8 cellular contexts compared by ENCODE assay signal in the genomic region with DNA sequence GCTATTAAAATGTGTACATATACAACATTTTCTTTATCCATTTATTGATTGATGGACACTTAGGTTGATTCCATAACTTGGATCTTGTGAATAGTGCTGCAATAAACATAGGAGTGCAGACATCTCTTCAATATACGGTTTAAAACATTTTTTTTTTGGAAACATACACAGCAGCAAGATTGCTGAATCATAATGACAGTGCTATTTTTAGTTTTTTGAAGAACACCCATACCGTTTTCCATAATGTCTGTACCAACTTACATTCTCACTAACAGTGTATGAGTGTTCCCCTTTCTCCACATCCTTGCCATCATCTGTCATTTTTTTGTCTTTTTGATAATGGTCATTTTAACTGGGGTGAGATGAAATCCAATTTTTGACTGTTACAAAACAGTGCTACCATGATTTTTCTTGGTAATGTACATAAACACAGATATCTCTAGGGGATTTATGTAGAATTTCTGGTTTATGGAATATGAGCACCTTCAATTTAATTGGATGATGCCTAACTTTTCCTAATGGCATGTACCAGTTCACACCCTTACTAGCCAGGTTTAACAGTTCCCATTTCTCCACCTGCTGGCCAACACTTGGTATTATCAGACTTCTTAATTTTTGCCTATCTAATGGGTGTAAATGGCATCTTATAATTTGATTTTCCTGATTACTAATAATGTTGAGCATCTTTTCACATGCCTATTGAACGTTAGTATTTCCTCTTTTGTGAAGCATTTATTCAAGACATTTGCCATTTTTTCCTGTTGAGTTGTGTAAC. TPM values are rescaled to one million over a fixed set of nuclear protein-coding genes. Genes with fewer than 3 reads are reported as not detected.
A peak's percentile ranks its signal among the peaks of the same experiment; 100 is the strongest.
DNase-seq lines count a peak whose midpoint lies in the region; ATAC-seq and TF ChIP-seq lines count a peak whose summit lies in the region.

No MANE protein-coding gene starts in this region.

- no peaks in the 10 kb centered on the region for H3K9me3 Mint-ChIP-seq in activated CD4-positive, alpha-beta T cell treated with anti-CD3 and anti-CD28 coated beads, Interleukin-2, amount 10 ng/mL, durations not matched to agents 24 days and 14 days
- peaks cover 11% of the 10 kb centered on the region for H3K9me3 Mint-ChIP-seq in endodermal cell
- H3K9me3 Mint-ChIP-seq in activated T-cell treated with anti-CD3 and anti-CD28 coated beads, Interleukin-2, amount 50 U/mL, for 4 hours, result no peaks in the 10 kb centered on the region

- no peaks in the 10 kb centered on the region for H3K36me3 ChIP-seq in H7 (replicated peaks; ENCODE audit: control insufficient read depth, insufficient read depth, low read length)
- no peaks in the 10 kb centered on the region for H3K36me3 ChIP-seq in endodermal cell (ENCODE audit: control insufficient read depth, insufficient read depth, low read length)
- no peaks in the 10 kb centered on the region for H3K36me3 ChIP-seq in ovary

- ATAC-seq in HG02763 (IDR thresholded peaks at IDR 0.05; ENCODE audit: unreplicated experiment), result no peak
- no peak for ATAC-seq in activated T-cell treated with anti-CD3 and anti-CD28 coated beads, Interleukin-2, amount 50 U/mL, for 4 hours

- no peaks in the 10 kb centered on the region for H3K27me3 Mint-ChIP-seq in activated CD4-positive, alpha-beta T cell treated with anti-CD3 and anti-CD28 coated beads, Interleukin-2, amount 10 ng/mL, durations not matched to agents 24 days and 14 days
- peaks cover 17% of the 10 kb centered on the region for H3K27me3 Mint-ChIP-seq in endodermal cell (ENCODE audit: insufficient read depth)
- H3K27me3 Mint-ChIP-seq in activated T-cell treated with anti-CD3 and anti-CD28 coated beads, Interleukin-2, amount 50 U/mL, for 4 hours (ENCODE audit: low read depth), result no peaks in the 10 kb centered on the region

- no peak for TF ChIP-seq EP300 in ovary (IDR thresholded peaks at IDR 0.05)

- H3K4me1 Mint-ChIP-seq in activated CD4-positive, alpha-beta T cell treated with anti-CD3 and anti-CD28 coated beads, Interleukin-2, amount 10 ng/mL, durations not matched to agents 24 days and 14 days, result peaks cover 30% of the 10 kb centered on the region
- no peaks in the 10 kb centered on the region for H3K4me1 Mint-ChIP-seq in endodermal cell
- H3K4me1 Mint-ChIP-seq in activated T-cell treated with anti-CD3 and anti-CD28 coated beads, Interleukin-2, amount 50 U/mL, for 4 hours (ENCODE audit: low read depth), result peaks cover 23% of the 10 kb centered on the region

- 58% methylated on average over 2 of the region's 3 CpGs; no CpG with 5 or more reads in 1 of the 2 experiments for WGBS in endodermal cell (ENCODE audit: insufficient coverage in 1 of 2, insufficient read length in 1 of 2), 2 experiments
- 29 to 33% (median 31%) methylated on average over 3 of the region's 3 CpGs for WGBS in ovary, 3 donors

- H3K27ac ChIP-seq in endodermal cell (ENCODE audit: low read depth, low read length) (no peak overlapping the region), ovary (no peak overlapping the region)

- H3K4me3 ChIP-seq in H7 (ENCODE audit: insufficient read depth, low read depth, low read length), result no peak overlapping the region
- H3K4me3 ChIP-seq in endodermal cell (ENCODE audit: low read length), result no peak overlapping the region
- H3K4me3 ChIP-seq in ovary, result no peak overlapping the region

- no peak overlapping the region for H3K27ac Mint-ChIP-seq in activated CD4-positive, alpha-beta T cell treated with anti-CD3 and anti-CD28 coated beads, Interleukin-2, amount 10 ng/mL, durations not matched to agents 24 days and 14 days
- no peak overlapping the region for H3K27ac Mint-ChIP-seq in endodermal cell

- peaks cover 5% of the 10 kb centered on the region for H3K36me3 Mint-ChIP-seq in activated CD4-positive, alpha-beta T cell treated with anti-CD3 and anti-CD28 coated beads, Interleukin-2, amount 10 ng/mL, durations not matched to agents 24 days and 14 days (ENCODE audit: low read depth)
- no peaks in the 10 kb centered on the region for H3K36me3 Mint-ChIP-seq in endodermal cell (ENCODE audit: low read depth)
- no peaks in the 10 kb centered on the region for H3K36me3 Mint-ChIP-seq in activated T-cell treated with anti-CD3 and anti-CD28 coated beads, Interleukin-2, amount 50 U/mL, for 4 hours (ENCODE audit: insufficient read depth)

- no peaks in the 10 kb centered on the region for H3K27me3 ChIP-seq in H7 (ENCODE audit: control insufficient read depth, insufficient read depth, low read length)
- H3K27me3 ChIP-seq in endodermal cell (ENCODE audit: control insufficient read depth, insufficient read depth, low read length, poor library complexity, severe bottlenecking), result no peaks in the 10 kb centered on the region
- H3K27me3 ChIP-seq in ovary, result no peaks in the 10 kb centered on the region

- no peak for TF ChIP-seq POLR2A in ovary (IDR thresholded peaks at IDR 0.05)

- H3K4me1 ChIP-seq in endodermal cell (ENCODE audit: control insufficient read depth, insufficient read depth, low read length), result no peaks in the 10 kb centered on the region
- no peaks in the 10 kb centered on the region for H3K4me1 ChIP-seq in ovary (ENCODE audit: insufficient read depth)

- TF ChIP-seq CTCF in endodermal cell (conservative IDR thresholded peaks at IDR 0.05), result peak; percentile 71
- peak in 2 of 3 donors; percentile 47 to 61 for TF ChIP-seq CTCF in ovary (IDR thresholded peaks at IDR 0.05)

- H3K9me3 ChIP-seq in endodermal cell (ENCODE audit: control insufficient read depth, low read length), result no peaks in the 10 kb centered on the region
- no peaks in the 10 kb centered on the region for H3K9me3 ChIP-seq in ovary

- H3K9ac ChIP-seq in endodermal cell (ENCODE audit: extremely low read depth, low read length, poor library complexity, severe bottlenecking), result no peak overlapping the region

- intact Hi-C loops in activated CD4-positive, alpha-beta T cell treated with anti-CD3 and anti-CD28 coated beads, Interleukin-2, amount 10 ng/mL, durations not matched to agents 24 days and 14 days (cut with micrococcal nuclease), result loop anchor here (1.0 kb wide), 2 partner anchors 23 to 96 kb away; no protein-coding TSS in a partner anchor
- intact Hi-C loops in ovary (cut with DNase I), result no loop called here

- no peak overlapping the region for H3K4me3 Mint-ChIP-seq in activated CD4-positive, alpha-beta T cell treated with anti-CD3 and anti-CD28 coated beads, Interleukin-2, amount 10 ng/mL, durations not matched to agents 24 days and 14 days
- H3K4me3 Mint-ChIP-seq in endodermal cell, result no peak overlapping the region
- H3K4me3 Mint-ChIP-seq in activated T-cell treated with anti-CD3 and anti-CD28 coated beads, Interleukin-2, amount 50 U/mL, for 4 hours, result no peak overlapping the region

- peak; percentile 57 for DNase-seq in activated CD4-positive, alpha-beta T cell treated with anti-CD3 and anti-CD28 coated beads, Interleukin-2, amount 10 ng/mL, durations not matched to agents 24 days and 14 days
- DNase-seq in activated CD4-positive, alpha-beta T cell treated with anti-CD3 and anti-CD28 coated beads, Interleukin-2, amount 50 U/mL, for 4 hours, result no peak
- DNase-seq in H7 (peak; percentile 36), NCI-H460 (ENCODE audit: extremely low read depth, low read depth) (peak; percentile 62), endodermal cell (no peak), ovary (no peak)
- no peak for DNase-seq in activated T-cell treated with anti-CD3 and anti-CD28 coated beads, Interleukin-2, amount 50 U/mL, for 4 hours

RNA-seq across cellular contexts. Expression of gene TMSB15B, which starts 21.0 kb away (rescaled TPM):
- total RNA-seq in activated CD4-positive, alpha-beta T cell treated with anti-CD3 and anti-CD28 coated beads, Interleukin-2, amount 10 ng/mL, durations not matched to agents 24 days and 14 days, result 7.3 and 8.7 TPM in 2 replicates
- total RNA-seq in H7 (2014; rRNA removed; shearing (Covaris generic)), result 19.7 and 29.4 TPM in 2 replicates
- 4.8 and 7.4 TPM in 2 replicates for total RNA-seq in NCI-H460 (2014; rRNA removed; shearing (Covaris generic))
- polyA plus RNA-seq in NCI-H460 (2014; cell fraction: nucleus; rRNA removed), result 7.5 and 17.7 TPM in 2 replicates
- total RNA-seq in endodermal cell (10 to 100 TPM; 19.3 to 21.0 TPM), ovary (10 to 100 TPM; 10.5 to 19.9 (median 14.3) TPM)
- polyA plus RNA-seq in endodermal cell (2013, experiment 1 of 2), result 75.1 TPM
- polyA plus RNA-seq in endodermal cell (2013, experiment 2 of 2), result 84.1 TPM
- polyA plus RNA-seq in ovary, result 10 to 100 TPM in 1 of 2 donors, 1 to 10 TPM in 1; 5.5 to 27.6 TPM
- 1 to 10 TPM; 4.4 to 6.4 (median 5.2) TPM for total RNA-seq in activated T-cell treated with anti-CD3 and anti-CD28 coated beads, Interleukin-2, amount 50 U/mL, for 4 hours

Comparison
In these comparisons a context has a peak if more than half of its experiments do, and no peak if none do; other contexts are left out.
1. DNase-seq: peak in activated CD4-positive, alpha-beta T cell treated with anti-CD3 and anti-CD28 coated beads, Interleukin-2, amount 10 ng/mL, durations not matched to agents 24 days and 14 days (single experiment), H7 (single experiment) and NCI-H460 (single experiment); none in activated CD4-positive, alpha-beta T cell treated with anti-CD3 and anti-CD28 coated beads, Interleukin-2, amount 50 U/mL, for 4 hours (0 of 2), endodermal cell (single experiment), ovary (0 of 5) and activated T-cell treated with anti-CD3 and anti-CD28 coated beads, Interleukin-2, amount 50 U/mL, for 4 hours (single experiment).